ENCODE assay signal across 1 cellular context in genomic region chr10:103044942-103045489, GRCh38.
TF ChIP-seq lines count a peak whose summit lies in the region.

No MANE protein-coding gene starts in this region.

TF ChIP-seq in IMR-90, 13 proteins besides CTCF, POLR2A, EP300 and RAD21:
- TF ChIP-seq MAZ (IDR thresholded peaks at IDR 0.05; ENCODE audit: borderline replicate concordance, low read depth, low read length) = peak; percentile 50; the same call in 1 of the 2 replicates
- TF ChIP-seq ELK1 (IDR thresholded peaks at IDR 0.05; ENCODE audit: borderline replicate concordance, low read depth, low read length) = no peak
- TF ChIP-seq MAFK (IDR thresholded peaks at IDR 0.05; ENCODE audit: low read depth, low read length) = no peak
- TF ChIP-seq CEBPB (IDR thresholded peaks at IDR 0.05; ENCODE audit: low read depth, low read length) = peak; percentile 56; the same call in 1 of the 2 replicates
- no peak for TF ChIP-seq RFX5 (IDR thresholded peaks at IDR 0.05; ENCODE audit: low read depth, low read length)
- TF ChIP-seq RCOR1 (IDR thresholded peaks at IDR 0.05; ENCODE audit: insufficient replicate concordance, low read length) = peak; percentile 91
- TF ChIP-seq MXI1 (IDR thresholded peaks at IDR 0.05; ENCODE audit: borderline replicate concordance, low read depth, low read length) = no peak
- peak; percentile 97 for TF ChIP-seq FOS (IDR thresholded peaks at IDR 0.05; ENCODE audit: low read depth, low read length)
- TF ChIP-seq BHLHE40 (IDR thresholded peaks at IDR 0.05; ENCODE audit: low read depth, low read length) = peak; percentile 58
- TF ChIP-seq NFE2L2 (IDR thresholded peaks at IDR 0.05; ENCODE audit: low read depth, low read length) = no peak
